Comparison of ENCODE assay signal across 8 cellular contexts in the genomic region with DNA sequence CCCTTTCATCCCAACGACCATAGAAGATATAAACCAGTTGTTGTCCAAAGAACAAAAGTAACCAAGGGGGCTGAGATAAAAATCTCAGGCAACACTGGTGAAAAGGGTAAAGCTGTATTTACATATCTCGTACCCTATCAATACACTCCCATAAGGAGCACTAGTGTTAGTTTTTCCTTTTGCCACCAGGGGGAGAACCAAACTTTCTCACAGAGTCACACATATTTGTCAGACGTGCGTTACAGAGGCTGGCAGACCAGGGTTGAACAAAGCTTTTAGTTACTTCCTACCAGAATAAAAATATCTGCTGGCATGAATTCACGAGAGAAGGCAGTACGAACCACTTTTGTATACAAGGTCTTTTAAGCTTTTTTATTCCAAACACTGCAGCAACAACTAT.
DNase-seq lines count a peak whose midpoint lies in the region; ATAC-seq, FAIRE-seq and TF ChIP-seq lines count a peak whose summit lies in the region.

No MANE protein-coding gene starts in this region.

- peak; percentile 46 for FAIRE-seq in G401.6 (lab: Jason Lieb, UNC)

- H3K27me3 ChIP-seq in fibroblast of lung (ENCODE audit: control insufficient read depth, insufficient read depth, low read length): no peaks in the 10 kb centered on the region
- H3K27me3 ChIP-seq in effector memory CD4-positive, alpha-beta T cell (replicated peaks; ENCODE audit: control insufficient read depth, insufficient read depth, low read length, poor library complexity, severe bottlenecking): no peaks in the 10 kb centered on the region

- H2AFZ ChIP-seq in fibroblast of lung (ENCODE audit: low read length): no peak overlapping the region

- no peaks in the 10 kb centered on the region for H4K20me1 ChIP-seq in fibroblast of lung (ENCODE audit: control insufficient read depth, extremely low read depth, insufficient read depth, low read length)

- no peak overlapping the region for H3K27ac Mint-ChIP-seq in neural crest cell (ENCODE audit: unreplicated experiment)

- H3K4me2 ChIP-seq in fibroblast of lung (ENCODE audit: extremely low read depth, insufficient read depth, low read length): no peak overlapping the region

- H3K9ac ChIP-seq in fibroblast of lung (ENCODE audit: insufficient read depth, low read length): no peak overlapping the region

- H3K9me3 Mint-ChIP-seq in neural crest cell: peaks cover 11% of the 10 kb centered on the region

- no peaks in the 10 kb centered on the region for H3K27me3 Mint-ChIP-seq in neural crest cell (ENCODE audit: low read depth)

- H3K4me3 Mint-ChIP-seq in neural crest cell: no peak overlapping the region

- peaks cover 4% of the 10 kb centered on the region for H3K4me1 Mint-ChIP-seq in neural crest cell

- H3K27ac ChIP-seq in RWPE1 (no peak overlapping the region), fibroblast of lung (ENCODE audit: insufficient read depth, low read length) (no peak overlapping the region)
- H3K27ac ChIP-seq in effector memory CD4-positive, alpha-beta T cell (ENCODE audit: insufficient read depth, low read length, poor library complexity, severe bottlenecking): no peak overlapping the region

- H3K36me3 Mint-ChIP-seq in neural crest cell (ENCODE audit: low read depth): no peaks in the 10 kb centered on the region

- peak; percentile 37 for TF ChIP-seq CTCF in RWPE1 (conservative IDR thresholded peaks at IDR 0.05; ENCODE audit: low read depth)
- TF ChIP-seq CTCF in fibroblast of lung (conservative IDR thresholded peaks at IDR 0.05 in 1 of 2, IDR thresholded peaks at IDR 0.05 in 1 of 2; ENCODE audit: low read depth in 1 of 2, low read length in 2 of 2): peak; percentile 47 to 61
- peak; percentile 64 for TF ChIP-seq CTCF in neural crest cell (conservative IDR thresholded peaks at IDR 0.05)

- no peaks in the 10 kb centered on the region for H3K36me3 ChIP-seq in fibroblast of lung (ENCODE audit: control insufficient read depth, insufficient read depth, low read length)
- no peaks in the 10 kb centered on the region for H3K36me3 ChIP-seq in effector memory CD4-positive, alpha-beta T cell (ENCODE audit: control insufficient read depth, insufficient read depth, low read length)

- ATAC-seq in GM19463 (IDR thresholded peaks at IDR 0.05; ENCODE audit: unreplicated experiment) (peak; percentile 83), HG03565 (IDR thresholded peaks at IDR 0.05; ENCODE audit: unreplicated experiment) (peak; percentile 79)

- H3K4me3 ChIP-seq in fibroblast of lung (replicated peaks in 1 of 4; ENCODE audit: control extremely low read depth in 1 of 4, insufficient read depth in 1 of 4, low read depth in 3 of 4, low read length in 4 of 4): no peak overlapping the region
- H3K4me3 ChIP-seq in effector memory CD4-positive, alpha-beta T cell (ENCODE audit: insufficient read depth, low read depth, low read length, poor library complexity, severe bottlenecking): no peak overlapping the region

- CTCF ChIA-PET in RWPE1 (lab: Yijun Ruan, JAX): interaction anchor here (0.5 to 1.2 kb wide), 7 partner anchors 11 to 946 kb away, joined by 3 to 4 read pairs (median 3); no protein-coding TSS in a partner anchor

- POLR2A ChIA-PET in RWPE1 (lab: Yijun Ruan, JAX; ENCODE audit: low non-redundant PET): no interaction called here

- peaks cover 7% of the 10 kb centered on the region for H3K4me1 ChIP-seq in fibroblast of lung (ENCODE audit: control insufficient read depth, extremely low read depth, insufficient read depth, low read length)
- H3K4me1 ChIP-seq in effector memory CD4-positive, alpha-beta T cell (ENCODE audit: control insufficient read depth, insufficient read depth, low read length, poor library complexity, severe bottlenecking): no peaks in the 10 kb centered on the region

- no peaks in the 10 kb centered on the region for H3K9me3 ChIP-seq in fibroblast of lung (ENCODE audit: control insufficient read depth, insufficient read depth, low read depth, low read length)
- no peaks in the 10 kb centered on the region for H3K9me3 ChIP-seq in effector memory CD4-positive, alpha-beta T cell (ENCODE audit: control insufficient read depth, low read length)

- DNase-seq in RWPE1 (ENCODE audit: low spot score) (peak; percentile 17), fibroblast of lung (ENCODE audit: low read depth in 2 of 2) (peak; percentile 45 to 75), neural crest cell (ENCODE audit: low read depth, low spot score) (peak; percentile 23)
- no peak for DNase-seq in central memory CD4-positive, alpha-beta T cell
- no peak for DNase-seq in effector memory CD4-positive, alpha-beta T cell

- H3K79me2 ChIP-seq in fibroblast of lung (ENCODE audit: control insufficient read depth, insufficient read depth, low read length): no peaks in the 10 kb centered on the region

Comparison
In these comparisons a context has a peak if more than half of its experiments do, and no peak if none do; other contexts are left out.
1. DNase-seq: peak in RWPE1 (single experiment), fibroblast of lung (2 of 2) and neural crest cell (single experiment); none in central memory CD4-positive, alpha-beta T cell (single experiment) and effector memory CD4-positive, alpha-beta T cell (0 of 3).
2. Peak in every context shown above with its lines, with median percentiles within 50 percentile points of each other: CTCF ChIP-seq.